Comparison of ENCODE assay signal across 8 cellular contexts in genomic region chr7:151011616-151012015, GRCh38. TPM values are rescaled to one million over a fixed set of nuclear protein-coding genes. Genes with fewer than 3 reads are reported as not detected.
DNase-seq lines count a peak whose midpoint lies in the region; ATAC-seq, FAIRE-seq and TF ChIP-seq lines count a peak whose summit lies in the region.
"Not testable (repeated sequence)": the region's sequence is repeated elsewhere in the genome, so short reads cannot be mapped to it uniquely, and the experiment has no call there.
"Had no signal": no experiment of that assay in that cellular context is flagged by ENCODE, and none has a peak within 500 bp of the region (broad histone marks: within the 10 kb centered on the region; RNA-seq: fewer than 3 reads in every experiment).

No MANE protein-coding gene starts in this region.

- H3K4me3 ChIP-seq in BLaER1 treated with 17β-estradiol and CSF1 and Interleukin-3, amounts not matched to agents 10 nM and 100 nM; MG63; hepatocyte: not testable (repeated sequence)
- peak overlapping the region; percentile 27; the same call in 1 of the 2 replicates for H3K4me3 ChIP-seq in K562

- H3K9ac ChIP-seq in BLaER1 treated with 17β-estradiol and CSF1 and Interleukin-3, amounts not matched to agents 10 nM and 100 nM = not testable (repeated sequence)
- H3K9ac ChIP-seq in K562 (ENCODE audit: insufficient read depth in 1 of 2, low read depth in 2 of 2, low read length in 2 of 2) = peak overlapping the region; percentile 69 to 77; a peak in 3 of 4 replicates

- not testable (repeated sequence) for TF ChIP-seq POLR2A in K562 (conservative IDR thresholded peaks at IDR 0.05)

- POLR2A ChIA-PET in activated CD4-positive, alpha-beta T cell treated with anti-CD3 and anti-CD28 coated beads, Interleukin-2, amount 10 ng/mL, durations not matched to agents 7 days and 5 days (lab: Charles Lee) = not testable (repeated sequence)
- POLR2A ChIA-PET in K562 (lab: Yijun Ruan, JAX) = interaction anchor here (0.6 to 8.4 kb wide), 4 partner anchors 12 to 95 kb away, joined by 3 to 146 read pairs (median 3); partner anchors contain the start of genes ABCB8 and ATG9B

- TF ChIP-seq EP300 in K562 (IDR thresholded peaks at IDR 0.05; ENCODE audit: low read length) = not testable (repeated sequence)

- H3K4me1 ChIP-seq in BLaER1 treated with 17β-estradiol and CSF1 and Interleukin-3, amounts not matched to agents 10 nM and 100 nM = peaks cover 72 to 96% (median 90%) of the 10 kb centered on the region in 10 experiments
- peaks cover 42 to 84% of the 10 kb centered on the region in 2 experiments for H3K4me1 ChIP-seq in K562 (replicated peaks in 1 of 2; ENCODE audit: control insufficient read depth in 2 of 2, insufficient read depth in 2 of 2, low read length in 2 of 2)
- H3K4me1 ChIP-seq in hepatocyte (ENCODE audit: insufficient read depth) = peaks cover 33% of the 10 kb centered on the region

- peak; percentile 10 for DNase-seq in MG63
- DNase-seq in activated CD4-positive, alpha-beta T cell treated with anti-CD3 and anti-CD28 coated beads, Interleukin-2, amount 10 ng/mL, durations not matched to agents 7 days and 5 days; K562 (ENCODE audit: extremely low read depth in 1 of 4, low spot score in 3 of 4); hepatocyte (ENCODE audit: low spot score); nephron progenitor cell: not testable (repeated sequence)

- H4K20me1 ChIP-seq in BLaER1 treated with 17β-estradiol and CSF1 and Interleukin-3, amounts not matched to agents 10 nM and 100 nM; K562 (replicated peaks; ENCODE audit: control insufficient read depth, insufficient read depth, low read length); hepatocyte (ENCODE audit: insufficient read depth, poor library complexity, severe bottlenecking): not testable (repeated sequence)

- H3K9me3 ChIP-seq in BLaER1 treated with 17β-estradiol and CSF1 and Interleukin-3, amounts not matched to agents 10 nM and 100 nM (replicated peaks in 1 of 11); MG63; K562 (replicated peaks; ENCODE audit: control insufficient read depth, insufficient read depth, low read depth, low read length); hepatocyte (ENCODE audit: low read depth): not testable (repeated sequence)

- 0 out of 22 replicates have a peak overlapping the region, but pooled peaks of 1 of the 11 experiments have one; percentile 14 for H3K27ac ChIP-seq in BLaER1 treated with 17β-estradiol and CSF1 and Interleukin-3, amounts not matched to agents 10 nM and 100 nM
- peak overlapping the region; percentile 58 for H3K27ac ChIP-seq in K562 (ENCODE audit: extremely low read depth, low read depth, low read length)
- peak overlapping the region; percentile 50 for H3K27ac ChIP-seq in hepatocyte

- H3K4me1 Mint-ChIP-seq in activated CD4-positive, alpha-beta T cell treated with anti-CD3 and anti-CD28 coated beads, Interleukin-2, amount 10 ng/mL, durations not matched to agents 7 days and 5 days = peaks cover 86% of the 10 kb centered on the region
- H3K4me1 Mint-ChIP-seq in activated T-helper 17 cell treated with anti-CD3 and anti-CD28 coated beads, Interleukin-2, amount 50 U/mL, for 72 hours = peaks cover 57% of the 10 kb centered on the region
- peaks cover 62% of the 10 kb centered on the region for H3K4me1 Mint-ChIP-seq in nephron progenitor cell

- TF ChIP-seq RAD21 in K562 (CRISPR knock-in tag; conservative IDR thresholded peaks at IDR 0.05 in 1 of 2, IDR thresholded peaks at IDR 0.05 in 1 of 2) = not testable (repeated sequence)

- peak overlapping the region; percentile 92 for H3K27ac Mint-ChIP-seq in activated CD4-positive, alpha-beta T cell treated with anti-CD3 and anti-CD28 coated beads, Interleukin-2, amount 10 ng/mL, durations not matched to agents 7 days and 5 days
- H3K27ac Mint-ChIP-seq in activated T-helper 17 cell treated with anti-CD3 and anti-CD28 coated beads, Interleukin-2, amount 50 U/mL, for 72 hours = peak overlapping the region; percentile 85
- H3K27ac Mint-ChIP-seq in nephron progenitor cell = not testable (repeated sequence)

- 52% methylated on average over 12 of the region's 12 CpGs for WGBS in K562 (ENCODE audit: insufficient coverage, low coverage, missing lambda C conversion rate)
- WGBS in hepatocyte (ENCODE audit: low lambda C conversion rate, missing lambda C conversion rate) = 87% methylated on average over 12 of the region's 12 CpGs

- not testable (repeated sequence) for FAIRE-seq in K562 (lab: Jason Lieb, UNC)

- CTCF ChIA-PET in activated CD4-positive, alpha-beta T cell treated with anti-CD3 and anti-CD28 coated beads, Interleukin-2, amount 10 ng/mL, durations not matched to agents 7 days and 5 days (lab: Charles Lee) = interaction anchor here (1.0 to 6.3 kb wide), 6 partner anchors 9 to 112 kb away, joined by 3 to 79 read pairs (median 8); partner anchors contain the start of genes ABCB8 and ATG9B
- CTCF ChIA-PET in K562 (lab: Yijun Ruan, JAX; ENCODE audit: low intra/inter-chr PET ratio) = interaction anchor here (1.4 to 1.6 kb wide), 2 partner anchors 10 to 100 kb away, joined by 4 to 5 read pairs; no protein-coding TSS in a partner anchor

- peak overlapping the region in 8 of 11 experiments; percentile 14 to 95 (median 67); a peak in 15 of 22 replicates for H3K4me2 ChIP-seq in BLaER1 treated with 17β-estradiol and CSF1 and Interleukin-3, amounts not matched to agents 10 nM and 100 nM
- H3K4me2 ChIP-seq in K562 (ENCODE audit: insufficient read depth, low read length) (peak overlapping the region; percentile 69), hepatocyte (peak overlapping the region; percentile 70)

- not testable (repeated sequence) for H3K9me2 ChIP-seq in hepatocyte (replicated peaks; ENCODE audit: insufficient read depth)

- ATAC-seq in activated T-helper 17 cell treated with anti-CD3 and anti-CD28 coated beads, Interleukin-2, amount 50 U/mL, for 72 hours (replicated peaks); K562: not testable (repeated sequence)

- not testable (repeated sequence) for TF ChIP-seq CTCF in K562 (IDR thresholded peaks at IDR 0.05 in 2 of 3, conservative IDR thresholded peaks at IDR 0.05 in 1 of 3; ENCODE audit: insufficient read depth in 2 of 3, low read depth in 1 of 3, low read length in 3 of 3); hepatocyte (IDR thresholded peaks at IDR 0.05; ENCODE audit: poor library complexity); nephron progenitor cell (IDR thresholded peaks at IDR 0.05)

- H3K27me3 Mint-ChIP-seq in activated CD4-positive, alpha-beta T cell treated with anti-CD3 and anti-CD28 coated beads, Interleukin-2, amount 10 ng/mL, durations not matched to agents 7 days and 5 days; activated T-helper 17 cell treated with anti-CD3 and anti-CD28 coated beads, Interleukin-2, amount 50 U/mL, for 72 hours: not testable (repeated sequence)
- peaks cover 20% of the 10 kb centered on the region for H3K27me3 Mint-ChIP-seq in nephron progenitor cell (ENCODE audit: low read depth, poor library complexity)

- peak overlapping the region; percentile 62 for H3K4me3 Mint-ChIP-seq in activated CD4-positive, alpha-beta T cell treated with anti-CD3 and anti-CD28 coated beads, Interleukin-2, amount 10 ng/mL, durations not matched to agents 7 days and 5 days
- H3K4me3 Mint-ChIP-seq in activated T-helper 17 cell treated with anti-CD3 and anti-CD28 coated beads, Interleukin-2, amount 50 U/mL, for 72 hours = peak overlapping the region; percentile 70
- H3K4me3 Mint-ChIP-seq in nephron progenitor cell = peak overlapping the region; percentile 62

- H3K79me2 ChIP-seq in K562 (ENCODE audit: control insufficient read depth, insufficient read depth, low read length) = peaks cover 45% of the 10 kb centered on the region
- not testable (repeated sequence) for H3K79me2 ChIP-seq in hepatocyte

- H3K36me3 Mint-ChIP-seq in activated CD4-positive, alpha-beta T cell treated with anti-CD3 and anti-CD28 coated beads, Interleukin-2, amount 10 ng/mL, durations not matched to agents 7 days and 5 days (ENCODE audit: low read depth) = peaks cover 28% of the 10 kb centered on the region
- peaks cover 17% of the 10 kb centered on the region for H3K36me3 Mint-ChIP-seq in activated T-helper 17 cell treated with anti-CD3 and anti-CD28 coated beads, Interleukin-2, amount 50 U/mL, for 72 hours (ENCODE audit: low read depth)
- peaks cover 11% of the 10 kb centered on the region for H3K36me3 Mint-ChIP-seq in nephron progenitor cell (ENCODE audit: low read depth)

- peak overlapping the region; percentile 9 for H2AFZ ChIP-seq in K562 (ENCODE audit: low read depth, low read length)
- not testable (repeated sequence) for H2AFZ ChIP-seq in hepatocyte

- BruUV-seq in K562 (replicated peaks; lab: Mats Ljungman, UMichigan) = not testable (repeated sequence)

- not testable (repeated sequence) for H3K9me3 Mint-ChIP-seq in activated CD4-positive, alpha-beta T cell treated with anti-CD3 and anti-CD28 coated beads, Interleukin-2, amount 10 ng/mL, durations not matched to agents 7 days and 5 days; activated T-helper 17 cell treated with anti-CD3 and anti-CD28 coated beads, Interleukin-2, amount 50 U/mL, for 72 hours; nephron progenitor cell

- not testable (repeated sequence) for H3K9me1 ChIP-seq in K562 (ENCODE audit: control insufficient read depth, insufficient read depth, low read length)

- intact Hi-C loops in K562 (cut with micrococcal nuclease) = loop anchor here (10.0 kb wide), 1 partner anchor 163 kb away; no protein-coding TSS in a partner anchor

- in situ Hi-C loops in K562 (cut with MboI) = not testable (repeated sequence)

- H3K36me3 ChIP-seq in BLaER1 treated with 17β-estradiol and CSF1 and Interleukin-3, amounts not matched to agents 10 nM and 100 nM; MG63; hepatocyte (replicated peaks; ENCODE audit: insufficient read depth, low read depth): not testable (repeated sequence)
- H3K36me3 ChIP-seq in K562 (ENCODE audit: control insufficient read depth, insufficient read depth, low read length) = peaks cover 40% of the 10 kb centered on the region; the same call in 2 of the 3 replicates

- H3K27me3 ChIP-seq in BLaER1 treated with 17β-estradiol and CSF1 and Interleukin-3, amounts not matched to agents 10 nM and 100 nM = peaks cover 0 to 12% (median 1%) of the 10 kb centered on the region in 11 experiments; a peak in 11 of 22 replicates
- H3K27me3 ChIP-seq in MG63; K562 (ENCODE audit: control insufficient read depth in 2 of 2, insufficient read depth in 2 of 2, low read length in 2 of 2); hepatocyte: not testable (repeated sequence)

RNA-seq across cellular contexts. Expression of gene ATG9B, which starts 12.7 kb away (rescaled TPM):
- total RNA-seq in MG63 (2014; rRNA removed; shearing (Covaris generic); ENCODE audit: low replicate concordance) = not detected in 2 replicates
- total RNA-seq in activated CD4-positive, alpha-beta T cell treated with anti-CD3 and anti-CD28 coated beads, Interleukin-2, amount 10 ng/mL, durations not matched to agents 7 days and 5 days = 10 to 100 TPM; 12.1 to 12.3 TPM
- 10 to 100 TPM in 1 of 2 donors, 1 to 10 TPM in 1; 2.9 to 18.2 TPM for total RNA-seq in activated T-helper 17 cell treated with anti-CD3 and anti-CD28 coated beads, Interleukin-2, amount 50 U/mL, for 72 hours
- 3.9 and 10.1 TPM in 2 replicates for total RNA-seq in K562 (2011; cell fraction: chromatin; rRNA removed; ENCODE audit: low replicate concordance)
- total RNA-seq in K562 (2011; cell fraction: nucleolus; rRNA removed) = 5.8 and 7.7 TPM in 2 replicates
- total RNA-seq in K562 (2011; cell fraction: nucleoplasm; rRNA removed) = 4.8 and 12.4 TPM in 2 replicates
- total RNA-seq in K562 (2014; rRNA removed) (2.0 and 2.1 TPM in 2 replicates), K562 (2014; rRNA removed; fragmentation: Illumina TruSeq; extraction: Trizol) (0.64 and 1.2 TPM in 2 replicates), K562 (2015; rRNA removed; fragmentation: Illumina TruSeq; extraction: Trizol) (0.29 and 0.90 TPM in 2 replicates), K562 (2021) (2.2 and 4.7 TPM in 2 replicates), hepatocyte (0.64 and 0.80 TPM in 2 replicates)
- polyA plus RNA-seq in K562 (2011; rRNA removed) (1.3 and 1.7 TPM in 2 replicates), K562 (2014; fragmentation: Illumina TruSeq; extraction: Trizol) (0.92 and 1.4 TPM in 2 replicates), K562 (2014; fragmentation: Nextera tagmentation; extraction: Ambion mirVana) (1 to 10 TPM; 5.0 to 6.9 TPM), K562 (2014; rRNA removed) (2.7 and 8.0 TPM in 2 replicates), hepatocyte (2.4 and 13.2 TPM in 2 replicates)
- 1.2 and 1.7 TPM in 2 replicates for polyA plus RNA-seq in K562 (2011; cell fraction: cytosol; rRNA removed)
- polyA plus RNA-seq in K562 (2011; cell fraction: nucleus; rRNA removed) = 5.9 and 13.7 TPM in 2 replicates
- polyA plus RNA-seq in K562 (2012) = 6.6 and 7.2 TPM in 2 replicates
- 0.27 and 0.63 TPM in 2 replicates for polyA minus RNA-seq in K562 (2011; rRNA and poly(A)+ RNA removed)
- polyA minus RNA-seq in K562 (2011; cell fraction: cytosol; rRNA and poly(A)+ RNA removed) = not detected in 2 replicates
- 1.00 and 2.6 TPM in 2 replicates for polyA minus RNA-seq in K562 (2011; cell fraction: nucleus; rRNA and poly(A)+ RNA removed)

RNA-seq across cellular contexts. Expression of gene ABCB8, which starts 16.6 kb away (rescaled TPM):
- 14.4 and 22.4 TPM in 2 replicates for total RNA-seq in MG63 (2014; rRNA removed; shearing (Covaris generic); ENCODE audit: low replicate concordance)
- 10 to 100 TPM; 57.5 to 67.8 TPM for total RNA-seq in activated CD4-positive, alpha-beta T cell treated with anti-CD3 and anti-CD28 coated beads, Interleukin-2, amount 10 ng/mL, durations not matched to agents 7 days and 5 days
- total RNA-seq in activated T-helper 17 cell treated with anti-CD3 and anti-CD28 coated beads, Interleukin-2, amount 50 U/mL, for 72 hours = 10 to 100 TPM; 36.4 to 52.0 TPM
- total RNA-seq in K562 (2011; cell fraction: chromatin; rRNA removed; ENCODE audit: low replicate concordance) = 193 and 406 TPM in 2 replicates
- 266 and 270 TPM in 2 replicates for total RNA-seq in K562 (2011; cell fraction: nucleolus; rRNA removed)
- total RNA-seq in K562 (2011; cell fraction: nucleoplasm; rRNA removed) = 209 and 255 TPM in 2 replicates
- total RNA-seq in K562 (2014; rRNA removed) (63.5 and 79.1 TPM in 2 replicates), K562 (2014; rRNA removed; fragmentation: Illumina TruSeq; extraction: Trizol) (16.9 and 21.9 TPM in 2 replicates), K562 (2015; rRNA removed; fragmentation: Illumina TruSeq; extraction: Trizol) (36.3 and 38.0 TPM in 2 replicates), K562 (2021) (106 and 109 TPM in 2 replicates), hepatocyte (22.6 and 24.4 TPM in 2 replicates)
- polyA plus RNA-seq in K562 (2011; rRNA removed) (27.0 and 42.2 TPM in 2 replicates), K562 (2014; fragmentation: Illumina TruSeq; extraction: Trizol) (61.4 and 89.2 TPM in 2 replicates), K562 (2014; fragmentation: Nextera tagmentation; extraction: Ambion mirVana) (1 to 10 TPM; 7.6 to 9.2 TPM), K562 (2014; rRNA removed) (73.6 and 81.3 TPM in 2 replicates), hepatocyte (32.6 and 41.2 TPM in 2 replicates)
- 44.7 and 109 TPM in 2 replicates for polyA plus RNA-seq in K562 (2011; cell fraction: cytosol; rRNA removed)
- 87.0 and 201 TPM in 2 replicates for polyA plus RNA-seq in K562 (2011; cell fraction: nucleus; rRNA removed)
- 64.3 and 65.5 TPM in 2 replicates for polyA plus RNA-seq in K562 (2012)
- polyA minus RNA-seq in K562 (2011; rRNA and poly(A)+ RNA removed) = 23.8 and 38.7 TPM in 2 replicates
- polyA minus RNA-seq in K562 (2011; cell fraction: cytosol; rRNA and poly(A)+ RNA removed) = 44.9 and 63.6 TPM in 2 replicates
- 54.3 and 64.6 TPM in 2 replicates for polyA minus RNA-seq in K562 (2011; cell fraction: nucleus; rRNA and poly(A)+ RNA removed)

RNA-seq across cellular contexts. Expression of gene NOS3, which starts 20.8 kb away (rescaled TPM):
- total RNA-seq in MG63 (2014; rRNA removed; shearing (Covaris generic); ENCODE audit: low replicate concordance) = 0.20 TPM in 1 of 2 replicates, not detected in the other
- 10 to 100 TPM; 21.6 to 22.3 TPM for total RNA-seq in activated CD4-positive, alpha-beta T cell treated with anti-CD3 and anti-CD28 coated beads, Interleukin-2, amount 10 ng/mL, durations not matched to agents 7 days and 5 days
- total RNA-seq in activated T-helper 17 cell treated with anti-CD3 and anti-CD28 coated beads, Interleukin-2, amount 50 U/mL, for 72 hours = 10 to 100 TPM in 1 of 2 donors, 1 to 10 TPM in 1; 8.0 to 12.1 TPM
- 17.7 and 69.8 TPM in 2 replicates for total RNA-seq in K562 (2011; cell fraction: chromatin; rRNA removed; ENCODE audit: low replicate concordance)
- 82.0 and 87.6 TPM in 2 replicates for total RNA-seq in K562 (2011; cell fraction: nucleolus; rRNA removed)
- total RNA-seq in K562 (2011; cell fraction: nucleoplasm; rRNA removed) = 40.3 and 46.6 TPM in 2 replicates
- total RNA-seq in K562 (2014; rRNA removed) = 121 and 170 TPM in 2 replicates
- 3.1 and 4.3 TPM in 2 replicates for total RNA-seq in K562 (2014; rRNA removed; fragmentation: Illumina TruSeq; extraction: Trizol)
- total RNA-seq in K562 (2015; rRNA removed; fragmentation: Illumina TruSeq; extraction: Trizol) = 43.2 and 45.8 TPM in 2 replicates
- total RNA-seq in K562 (2021) = 111 and 124 TPM in 2 replicates
- 23.6 and 47.3 TPM in 2 replicates for polyA plus RNA-seq in K562 (2011; rRNA removed)
- 58.9 and 221 TPM in 2 replicates for polyA plus RNA-seq in K562 (2011; cell fraction: cytosol; rRNA removed)
- 50.4 and 106 TPM in 2 replicates for polyA plus RNA-seq in K562 (2011; cell fraction: nucleus; rRNA removed)
- polyA plus RNA-seq in K562 (2012) = 87.2 and 107 TPM in 2 replicates
- polyA plus RNA-seq in K562 (2014; fragmentation: Illumina TruSeq; extraction: Trizol) = 23.6 and 88.1 TPM in 2 replicates
- 1 to 10 TPM; 1.1 to 2.9 TPM for polyA plus RNA-seq in K562 (2014; fragmentation: Nextera tagmentation; extraction: Ambion mirVana)
- polyA plus RNA-seq in K562 (2014; rRNA removed) = 102 and 118 TPM in 2 replicates
- 11.7 and 21.2 TPM in 2 replicates for polyA minus RNA-seq in K562 (2011; rRNA and poly(A)+ RNA removed)
- 65.3 and 77.5 TPM in 2 replicates for polyA minus RNA-seq in K562 (2011; cell fraction: cytosol; rRNA and poly(A)+ RNA removed)
- 35.9 and 37.0 TPM in 2 replicates for polyA minus RNA-seq in K562 (2011; cell fraction: nucleus; rRNA and poly(A)+ RNA removed)
- 8.1 and 9.8 TPM in 2 replicates for total RNA-seq in hepatocyte
- 15.3 and 17.4 TPM in 2 replicates for polyA plus RNA-seq in hepatocyte

RNA-seq across cellular contexts. Expression of gene KCNH2, which starts 33.5 kb away (rescaled TPM):
- total RNA-seq in MG63 (2014; rRNA removed; shearing (Covaris generic); ENCODE audit: low replicate concordance) = 0.33 TPM in 1 of 2 replicates, not detected in the other
- under 1 TPM; 0.27 to 0.30 TPM for total RNA-seq in activated CD4-positive, alpha-beta T cell treated with anti-CD3 and anti-CD28 coated beads, Interleukin-2, amount 10 ng/mL, durations not matched to agents 7 days and 5 days
- under 1 TPM; 0.32 to 0.77 TPM for total RNA-seq in activated T-helper 17 cell treated with anti-CD3 and anti-CD28 coated beads, Interleukin-2, amount 50 U/mL, for 72 hours
- 101 and 344 TPM in 2 replicates for total RNA-seq in K562 (2011; cell fraction: chromatin; rRNA removed; ENCODE audit: low replicate concordance)
- 421 and 427 TPM in 2 replicates for total RNA-seq in K562 (2011; cell fraction: nucleolus; rRNA removed)
- 291 and 342 TPM in 2 replicates for total RNA-seq in K562 (2011; cell fraction: nucleoplasm; rRNA removed)
- 326 and 470 TPM in 2 replicates for total RNA-seq in K562 (2014; rRNA removed)
- 63.4 and 97.8 TPM in 2 replicates for total RNA-seq in K562 (2014; rRNA removed; fragmentation: Illumina TruSeq; extraction: Trizol)
- 215 and 218 TPM in 2 replicates for total RNA-seq in K562 (2015; rRNA removed; fragmentation: Illumina TruSeq; extraction: Trizol)
- total RNA-seq in K562 (2021) = 368 and 385 TPM in 2 replicates
- polyA plus RNA-seq in K562 (2011; rRNA removed) = 125 and 154 TPM in 2 replicates
- polyA plus RNA-seq in K562 (2011; cell fraction: cytosol; rRNA removed) = 184 and 684 TPM in 2 replicates
- 202 and 446 TPM in 2 replicates for polyA plus RNA-seq in K562 (2011; cell fraction: nucleus; rRNA removed)
- polyA plus RNA-seq in K562 (2012) = 270 and 304 TPM in 2 replicates
- 222 and 298 TPM in 2 replicates for polyA plus RNA-seq in K562 (2014; fragmentation: Illumina TruSeq; extraction: Trizol)
- 10 to 100 TPM; 18.1 to 29.0 TPM for polyA plus RNA-seq in K562 (2014; fragmentation: Nextera tagmentation; extraction: Ambion mirVana)
- 251 and 295 TPM in 2 replicates for polyA plus RNA-seq in K562 (2014; rRNA removed)
- polyA minus RNA-seq in K562 (2011; rRNA and poly(A)+ RNA removed) = 46.2 and 123 TPM in 2 replicates
- polyA minus RNA-seq in K562 (2011; cell fraction: cytosol; rRNA and poly(A)+ RNA removed) = 133 and 200 TPM in 2 replicates
- polyA minus RNA-seq in K562 (2011; cell fraction: nucleus; rRNA and poly(A)+ RNA removed) = 111 and 144 TPM in 2 replicates
- 8.4 and 9.4 TPM in 2 replicates for total RNA-seq in hepatocyte
- 9.1 and 11.3 TPM in 2 replicates for polyA plus RNA-seq in hepatocyte

RNA-seq across cellular contexts. Expression of gene ASIC3, which starts 36.7 kb away (rescaled TPM):
- 0.76 TPM in 1 of 2 replicates, not detected in the other for total RNA-seq in MG63 (2014; rRNA removed; shearing (Covaris generic); ENCODE audit: low replicate concordance)
- total RNA-seq in activated CD4-positive, alpha-beta T cell treated with anti-CD3 and anti-CD28 coated beads, Interleukin-2, amount 10 ng/mL, durations not matched to agents 7 days and 5 days = 1 to 10 TPM; 6.0 to 8.3 TPM
- total RNA-seq in activated T-helper 17 cell treated with anti-CD3 and anti-CD28 coated beads, Interleukin-2, amount 50 U/mL, for 72 hours = 1 to 10 TPM; 9.0 to 9.7 TPM
- 11.1 and 29.9 TPM in 2 replicates for total RNA-seq in K562 (2011; cell fraction: chromatin; rRNA removed; ENCODE audit: low replicate concordance)
- total RNA-seq in K562 (2011; cell fraction: nucleolus; rRNA removed) = 11.7 and 12.1 TPM in 2 replicates
- 11.4 and 19.2 TPM in 2 replicates for total RNA-seq in K562 (2011; cell fraction: nucleoplasm; rRNA removed)
- total RNA-seq in K562 (2014; rRNA removed) (0.32 and 1.5 TPM in 2 replicates), K562 (2014; rRNA removed; fragmentation: Illumina TruSeq; extraction: Trizol) (0.32 and 0.40 TPM in 2 replicates), K562 (2015; rRNA removed; fragmentation: Illumina TruSeq; extraction: Trizol) (0.87 and 0.98 TPM in 2 replicates), K562 (2021) (2.9 and 3.2 TPM in 2 replicates), hepatocyte (2.9 and 4.5 TPM in 2 replicates)
- polyA plus RNA-seq in K562 (2011; rRNA removed) (1.3 and 2.7 TPM in 2 replicates), K562 (2014; fragmentation: Illumina TruSeq; extraction: Trizol) (2.4 and 2.7 TPM in 2 replicates), K562 (2014; fragmentation: Nextera tagmentation; extraction: Ambion mirVana) (under 1 TPM; 0.11 to 0.44 TPM), K562 (2014; rRNA removed) (3.3 and 5.0 TPM in 2 replicates), hepatocyte (2.1 and 7.0 TPM in 2 replicates)
- 2.1 and 3.3 TPM in 2 replicates for polyA plus RNA-seq in K562 (2011; cell fraction: cytosol; rRNA removed)
- polyA plus RNA-seq in K562 (2011; cell fraction: nucleus; rRNA removed) = 18.1 and 42.9 TPM in 2 replicates
- 5.5 and 18.9 TPM in 2 replicates for polyA plus RNA-seq in K562 (2012)
- not detected in 2 replicates for polyA minus RNA-seq in K562 (2011; rRNA and poly(A)+ RNA removed)
- polyA minus RNA-seq in K562 (2011; cell fraction: cytosol; rRNA and poly(A)+ RNA removed) = 0.64 and 1.5 TPM in 2 replicates
- polyA minus RNA-seq in K562 (2011; cell fraction: nucleus; rRNA and poly(A)+ RNA removed) = 2.7 and 3.0 TPM in 2 replicates
- total RNA-seq: G401 had no signal
